ENCODE assay signal across 1 cellular context in the genomic region with DNA sequence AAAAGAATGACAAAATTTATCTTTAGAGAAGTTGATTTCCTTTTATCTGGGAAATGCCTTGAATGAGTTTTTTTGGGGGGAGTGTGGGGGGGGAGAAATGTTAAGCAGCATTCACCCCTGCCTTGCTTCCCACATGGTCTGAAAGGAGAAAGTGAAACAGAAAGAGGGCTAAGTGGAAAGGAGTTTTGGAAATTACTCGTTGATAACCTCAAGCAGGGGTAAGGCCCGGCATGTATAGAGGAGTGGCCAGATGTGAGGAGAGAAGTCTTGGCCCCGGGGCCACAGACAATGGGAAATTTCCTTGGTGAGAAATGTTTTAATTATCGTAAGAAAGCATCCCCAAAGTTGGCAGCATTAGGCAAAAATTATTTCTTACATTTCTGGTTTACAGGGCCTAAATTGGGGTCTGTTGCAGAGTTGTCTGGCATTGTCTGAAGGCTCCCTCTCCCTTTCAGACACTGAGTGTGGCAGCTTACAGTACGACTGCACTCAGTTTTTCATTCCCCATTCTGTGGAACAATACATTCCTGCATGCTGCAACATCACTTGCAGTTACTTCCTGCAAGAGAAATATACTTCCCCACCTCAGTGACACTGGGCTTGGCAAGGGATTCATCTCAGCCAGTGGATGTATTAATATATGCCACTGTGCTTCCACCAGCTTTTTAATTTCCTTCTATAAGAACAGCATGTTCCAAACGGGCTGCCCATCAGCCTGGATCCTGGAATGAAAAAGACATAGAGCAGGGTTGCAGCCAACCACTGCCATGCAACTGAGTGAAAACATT.
TF ChIP-seq lines count a peak whose summit lies in the region.

No MANE protein-coding gene starts in this region.

TF ChIP-seq in HepG2, 621 proteins besides CTCF, POLR2A, EP300 and RAD21:
- no peak for TF ChIP-seq AHR (CRISPR knock-in tag; IDR thresholded peaks at IDR 0.05)
- no peak for TF ChIP-seq HMGA1 (CRISPR knock-in tag; conservative IDR thresholded peaks at IDR 0.05)
- no peak for TF ChIP-seq CCAR2 (optimal IDR thresholded peaks at IDR 0.05; ENCODE audit: low read depth, low read length)
- TF ChIP-seq PAX8 (CRISPR knock-in tag; IDR thresholded peaks at IDR 0.05; ENCODE audit: borderline replicate concordance) = no peak
- no peak for TF ChIP-seq NR2F1 (CRISPR knock-in tag; IDR thresholded peaks at IDR 0.05)
- no peak for TF ChIP-seq ZBTB42 (CRISPR knock-in tag; IDR thresholded peaks at IDR 0.05)
TF ChIP-seq in HepG2: peak in this region for 0.
